1 cellular context compared by ENCODE assay signal in the genomic region with DNA sequence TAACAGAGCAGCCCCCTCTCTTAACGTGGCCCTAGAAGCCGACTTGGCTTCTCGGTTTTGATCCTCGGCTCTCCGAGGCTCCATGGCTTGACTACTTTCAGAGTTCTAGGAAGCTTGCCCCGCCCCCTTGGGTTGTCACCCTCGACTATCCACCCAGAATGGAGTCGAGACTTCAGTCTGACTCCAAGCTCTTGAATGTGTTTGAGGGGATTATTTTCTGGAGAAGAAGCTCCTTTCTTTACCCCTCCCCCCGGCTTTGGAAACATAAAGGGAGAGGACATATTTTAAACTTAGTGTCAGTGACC.
TF ChIP-seq lines count a peak whose summit lies in the region.

No MANE protein-coding gene starts in this region.

TF ChIP-seq in endothelial cell of umbilical vein, 7 proteins besides CTCF, POLR2A, EP300 and RAD21:
- TF ChIP-seq MYC (IDR thresholded peaks at IDR 0.05; ENCODE audit: low read depth, low read length) (no peak), JUN (IDR thresholded peaks at IDR 0.05; ENCODE audit: borderline replicate concordance, insufficient read depth, insufficient read length, low read depth) (no peak), FOS (IDR thresholded peaks at IDR 0.05; ENCODE audit: borderline replicate concordance, insufficient read depth, low read length) (no peak), POLR2AphosphoS5 (IDR thresholded peaks at IDR 0.05; ENCODE audit: insufficient read depth, low read depth, low read length) (no peak)
- TF ChIP-seq, protein P1, sequence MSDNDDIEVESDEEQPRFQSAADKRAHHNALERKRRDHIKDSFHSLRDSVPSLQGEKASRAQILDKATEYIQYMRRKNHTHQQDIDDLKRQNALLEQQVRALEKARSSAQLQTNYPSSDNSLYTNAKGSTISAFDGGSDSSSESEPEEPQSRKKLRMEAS (IDR thresholded peaks at IDR 0.05; ENCODE audit: insufficient read depth, insufficient read length): no peak
